32 cellular contexts compared by ENCODE assay signal in the genomic region with DNA sequence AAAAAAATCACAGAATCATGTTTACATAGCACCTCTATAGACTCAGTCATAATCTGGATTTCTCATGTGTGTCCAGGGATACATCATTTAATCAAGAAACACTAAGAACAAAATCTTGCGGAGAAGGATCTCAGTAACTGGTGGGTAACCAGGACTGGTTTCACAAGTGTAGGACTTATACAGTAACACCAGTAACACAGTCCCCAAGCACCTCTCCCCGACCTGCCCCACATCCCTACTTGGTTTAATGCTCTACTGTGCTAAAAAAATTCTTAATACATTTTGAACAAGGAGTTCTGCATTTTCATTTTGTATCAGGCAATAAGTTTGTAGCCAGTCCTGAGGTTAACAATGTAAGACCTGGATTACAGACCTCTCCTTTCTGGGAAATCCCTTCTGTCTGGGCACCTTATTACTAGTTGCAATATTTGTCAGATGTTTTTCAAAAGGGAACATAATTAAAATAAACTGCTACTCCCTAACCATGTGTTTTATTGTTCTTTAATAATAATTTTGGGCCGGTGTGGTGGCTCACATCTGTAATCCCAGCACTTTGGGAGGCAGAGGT. TPM values are rescaled to one million over a fixed set of nuclear protein-coding genes. Genes with fewer than 3 reads are reported as not detected.
DNase-seq lines count a peak whose midpoint lies in the region; ATAC-seq and TF ChIP-seq lines count a peak whose summit lies in the region.
"Had no signal": no experiment of that assay in that cellular context is flagged by ENCODE, and none has a peak within 500 bp of the region (broad histone marks: within the 10 kb centered on the region; RNA-seq: fewer than 3 reads in every experiment).

No MANE protein-coding gene starts in this region.

- H3K36me3 ChIP-seq in GM06990 (ENCODE audit: control insufficient read depth, insufficient read depth, low read length), result no peaks in the 10 kb centered on the region
- H3K36me3 ChIP-seq: breast epithelium, heart right ventricle, left ventricle myocardium inferior, pancreas, WERI-Rb-1 had no signal

- H3K4me3 ChIP-seq in GM06990 (replicated peaks; ENCODE audit: low read depth, low read length), result no peak overlapping the region
- H3K4me3 ChIP-seq: breast epithelium, dorsolateral prefrontal cortex, heart right ventricle, left ventricle myocardium inferior, pancreas, testis had no signal

- no peaks in the 10 kb centered on the region for H3K27me3 ChIP-seq in GM06990 (replicated peaks; ENCODE audit: control insufficient read depth, insufficient read depth, low read length)
- H3K27me3 ChIP-seq: breast epithelium, dorsolateral prefrontal cortex, heart right ventricle, pancreas, testis had no signal

- TF ChIP-seq CTCF in GM06990 (IDR thresholded peaks at IDR 0.05; ENCODE audit: insufficient read depth, low read length, poor library complexity, severe bottlenecking), result no peak

- DNase-seq in GM06990 (ENCODE audit: extremely low read depth, insufficient read length), result peak; percentile 1
- no peak for DNase-seq in activated CD4-positive, alpha-beta T cell treated with anti-CD3 and anti-CD28 coated beads, Interleukin-2, amount 50 U/mL, for 48 hours
- DNase-seq in NK-92 (lab: John Stamatoyannopoulos, UW; ENCODE audit: unreplicated experiment), result no peak
- DNase-seq: activated CD4-positive, alpha-beta T cell treated with anti-CD3 and anti-CD28 coated beads, Interleukin-2, amount 50 U/mL, for 1 hour; activated naive CD4-positive, alpha-beta T cell treated with anti-CD3 and anti-CD28 coated beads, Interleukin-2, amount 10 ng/mL, durations not matched to agents 7 days and 5 days; AML-193; CD4-positive, alpha-beta T cell; DMS79 treated with DMSO at 0.1 percent for 48 hours; dorsolateral prefrontal cortex; foreskin melanocyte; GDM1; heart right ventricle; HFFc6; KG1; left ventricle myocardium inferior; mesenchymal stem cell; NCI-H1092 treated with DMSO at 0.1 percent for 48 hours; NCI-H1694 treated with DMSO at 0.1 percent for 48 hours; NCI-H510A; OCI-M1; pancreas; stimulated activated CD4-positive, alpha-beta T cell treated with anti-CD3 and anti-CD28 coated beads, Interleukin-15, amount 100 ng/mL, for 24 hours; stimulated activated naive CD4-positive, alpha-beta T cell; T-cell; testis; WERI-Rb-1 had no signal

- ATAC-seq in GM18868 (IDR thresholded peaks at IDR 0.05; ENCODE audit: unreplicated experiment), result peak; percentile 76
- ATAC-seq in HG02852 (IDR thresholded peaks at IDR 0.05; ENCODE audit: unreplicated experiment), result peak; percentile 63
- ATAC-seq in HG03565 (IDR thresholded peaks at IDR 0.05; ENCODE audit: unreplicated experiment), result peak; percentile 54
- no peak for ATAC-seq in GM21529 (IDR thresholded peaks at IDR 0.05; ENCODE audit: unreplicated experiment)
- ATAC-seq in esophagus mucosa, result no peak
- ATAC-seq: heart right ventricle, pancreas, T-cell had no signal

RNA-seq across cellular contexts. Expression of a gene that starts 57.6 kb away (rescaled TPM):
- total RNA-seq in esophagus mucosa, result 19.9 TPM

Comparison
In these comparisons a context has a peak if more than half of its experiments do, and no peak if none do; other contexts are left out.
1. ATAC-seq: peak in GM18868 (single experiment), HG02852 (single experiment) and HG03565 (single experiment); none in GM21529 (single experiment) and esophagus mucosa (single experiment).